In the genomic region with DNA sequence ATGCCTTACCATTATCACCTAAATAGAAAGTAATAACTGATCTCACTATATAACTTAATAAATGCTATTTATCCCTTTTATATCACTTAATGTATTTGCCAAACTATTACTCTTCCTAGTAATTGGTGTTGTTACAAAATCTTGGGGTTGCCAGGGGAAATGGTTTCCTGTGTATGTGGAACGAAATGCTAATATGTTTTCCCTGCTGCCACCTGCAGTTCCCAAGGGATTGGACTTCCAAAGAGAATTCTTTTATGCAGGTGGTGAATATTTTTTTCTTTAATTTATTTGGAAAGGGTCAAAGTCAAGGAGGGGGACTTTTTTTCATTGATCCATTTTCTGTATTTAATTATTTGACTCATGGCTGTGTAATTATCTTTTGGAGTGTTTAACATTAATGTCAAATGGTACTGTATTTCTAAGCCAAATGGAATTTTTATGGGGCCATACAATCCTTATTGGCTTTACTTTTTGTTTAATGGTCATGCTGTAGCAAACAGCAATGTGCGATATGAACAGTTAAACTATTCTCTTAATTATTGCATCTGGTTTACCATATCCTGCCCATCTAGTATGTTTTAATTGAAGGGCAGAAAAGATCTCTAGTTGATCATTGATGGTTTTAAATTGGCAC, we compare ENCODE assay signal across 2 cellular contexts.
TF ChIP-seq lines count a peak whose summit lies in the region.

No MANE protein-coding gene starts in this region.

TF ChIP-seq in GM23338, 12 proteins besides CTCF, POLR2A, EP300 and RAD21 (continues in another document):
- TF ChIP-seq POLR2AphosphoS5 (IDR thresholded peaks at IDR 0.05; ENCODE audit: low read depth) (no peak), EZH2phosphoT487 (IDR thresholded peaks at IDR 0.05; ENCODE audit: unreplicated experiment) (no peak), ZNF114 (CRISPR knock-in tag; IDR thresholded peaks at IDR 0.05) (no peak), EZH2 (IDR thresholded peaks at IDR 0.05; ENCODE audit: low read depth, unreplicated experiment) (no peak), JUNB (IDR thresholded peaks at IDR 0.05; ENCODE audit: unreplicated experiment) (no peak), STAT1 (IDR thresholded peaks at IDR 0.05; ENCODE audit: unreplicated experiment) (no peak), ZNF331 (CRISPR knock-in tag; IDR thresholded peaks at IDR 0.05; ENCODE audit: low read depth) (no peak)
- TF ChIP-seq, protein P1, sequence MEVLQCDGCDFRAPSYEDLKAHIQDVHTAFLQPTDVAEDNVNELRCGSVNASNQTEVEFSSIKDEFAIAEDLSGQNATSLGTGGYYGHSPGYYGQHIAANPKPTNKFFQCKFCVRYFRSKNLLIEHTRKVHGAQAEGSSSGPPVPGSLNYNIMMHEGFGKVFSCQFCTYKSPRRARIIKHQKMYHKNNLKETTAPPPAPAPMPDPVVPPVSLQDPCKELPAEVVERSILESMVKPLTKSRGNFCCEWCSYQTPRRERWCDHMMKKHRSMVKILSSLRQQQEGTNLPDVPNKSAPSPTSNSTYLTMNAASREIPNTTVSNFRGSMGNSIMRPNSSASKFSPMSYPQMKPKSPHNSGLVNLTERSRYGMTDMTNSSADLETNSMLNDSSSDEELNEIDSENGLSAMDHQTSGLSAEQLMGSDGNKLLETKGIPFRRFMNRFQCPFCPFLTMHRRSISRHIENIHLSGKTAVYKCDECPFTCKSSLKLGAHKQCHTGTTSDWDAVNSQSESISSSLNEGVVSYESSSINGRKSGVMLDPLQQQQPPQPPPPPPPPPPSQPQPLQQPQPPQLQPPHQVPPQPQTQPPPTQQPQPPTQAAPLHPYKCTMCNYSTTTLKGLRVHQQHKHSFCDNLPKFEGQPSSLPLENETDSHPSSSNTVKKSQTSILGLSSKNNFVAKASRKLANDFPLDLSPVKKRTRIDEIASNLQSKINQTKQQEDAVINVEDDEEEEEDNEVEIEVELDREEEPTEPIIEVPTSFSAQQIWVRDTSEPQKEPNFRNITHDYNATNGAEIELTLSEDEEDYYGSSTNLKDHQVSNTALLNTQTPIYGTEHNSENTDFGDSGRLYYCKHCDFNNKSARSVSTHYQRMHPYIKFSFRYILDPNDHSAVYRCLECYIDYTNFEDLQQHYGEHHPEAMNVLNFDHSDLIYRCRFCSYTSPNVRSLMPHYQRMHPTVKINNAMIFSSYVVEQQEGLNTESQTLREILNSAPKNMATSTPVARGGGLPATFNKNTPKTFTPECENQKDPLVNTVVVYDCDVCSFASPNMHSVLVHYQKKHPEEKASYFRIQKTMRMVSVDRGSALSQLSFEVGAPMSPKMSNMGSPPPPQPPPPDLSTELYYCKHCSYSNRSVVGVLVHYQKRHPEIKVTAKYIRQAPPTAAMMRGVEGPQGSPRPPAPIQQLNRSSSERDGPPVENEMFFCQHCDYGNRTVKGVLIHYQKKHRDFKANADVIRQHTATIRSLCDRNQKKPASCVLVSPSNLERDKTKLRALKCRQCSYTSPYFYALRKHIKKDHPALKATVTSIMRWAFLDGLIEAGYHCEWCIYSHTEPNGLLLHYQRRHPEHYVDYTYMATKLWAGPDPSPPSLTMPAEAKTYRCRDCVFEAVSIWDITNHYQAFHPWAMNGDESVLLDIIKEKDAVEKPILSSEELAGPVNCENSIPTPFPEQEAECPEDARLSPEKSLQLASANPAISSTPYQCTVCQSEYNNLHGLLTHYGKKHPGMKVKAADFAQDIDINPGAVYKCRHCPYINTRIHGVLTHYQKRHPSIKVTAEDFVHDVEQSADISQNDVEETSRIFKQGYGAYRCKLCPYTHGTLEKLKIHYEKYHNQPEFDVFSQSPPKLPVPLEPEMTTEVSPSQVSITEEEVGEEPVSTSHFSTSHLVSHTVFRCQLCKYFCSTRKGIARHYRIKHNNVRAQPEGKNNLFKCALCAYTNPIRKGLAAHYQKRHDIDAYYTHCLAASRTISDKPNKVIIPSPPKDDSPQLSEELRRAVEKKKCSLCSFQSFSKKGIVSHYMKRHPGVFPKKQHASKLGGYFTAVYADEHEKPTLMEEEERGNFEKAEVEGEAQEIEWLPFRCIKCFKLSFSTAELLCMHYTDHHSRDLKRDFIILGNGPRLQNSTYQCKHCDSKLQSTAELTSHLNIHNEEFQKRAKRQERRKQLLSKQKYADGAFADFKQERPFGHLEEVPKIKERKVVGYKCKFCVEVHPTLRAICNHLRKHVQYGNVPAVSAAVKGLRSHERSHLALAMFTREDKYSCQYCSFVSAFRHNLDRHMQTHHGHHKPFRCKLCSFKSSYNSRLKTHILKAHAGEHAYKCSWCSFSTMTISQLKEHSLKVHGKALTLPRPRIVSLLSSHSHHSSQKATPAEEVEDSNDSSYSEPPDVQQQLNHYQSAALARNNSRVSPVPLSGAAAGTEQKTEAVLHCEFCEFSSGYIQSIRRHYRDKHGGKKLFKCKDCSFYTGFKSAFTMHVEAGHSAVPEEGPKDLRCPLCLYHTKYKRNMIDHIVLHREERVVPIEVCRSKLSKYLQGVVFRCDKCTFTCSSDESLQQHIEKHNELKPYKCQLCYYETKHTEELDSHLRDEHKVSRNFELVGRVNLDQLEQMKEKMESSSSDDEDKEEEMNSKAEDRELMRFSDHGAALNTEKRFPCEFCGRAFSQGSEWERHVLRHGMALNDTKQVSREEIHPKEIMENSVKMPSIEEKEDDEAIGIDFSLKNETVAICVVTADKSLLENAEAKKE (CRISPR knock-in tag; IDR thresholded peaks at IDR 0.05): no peak
- TF ChIP-seq, protein P2, sequence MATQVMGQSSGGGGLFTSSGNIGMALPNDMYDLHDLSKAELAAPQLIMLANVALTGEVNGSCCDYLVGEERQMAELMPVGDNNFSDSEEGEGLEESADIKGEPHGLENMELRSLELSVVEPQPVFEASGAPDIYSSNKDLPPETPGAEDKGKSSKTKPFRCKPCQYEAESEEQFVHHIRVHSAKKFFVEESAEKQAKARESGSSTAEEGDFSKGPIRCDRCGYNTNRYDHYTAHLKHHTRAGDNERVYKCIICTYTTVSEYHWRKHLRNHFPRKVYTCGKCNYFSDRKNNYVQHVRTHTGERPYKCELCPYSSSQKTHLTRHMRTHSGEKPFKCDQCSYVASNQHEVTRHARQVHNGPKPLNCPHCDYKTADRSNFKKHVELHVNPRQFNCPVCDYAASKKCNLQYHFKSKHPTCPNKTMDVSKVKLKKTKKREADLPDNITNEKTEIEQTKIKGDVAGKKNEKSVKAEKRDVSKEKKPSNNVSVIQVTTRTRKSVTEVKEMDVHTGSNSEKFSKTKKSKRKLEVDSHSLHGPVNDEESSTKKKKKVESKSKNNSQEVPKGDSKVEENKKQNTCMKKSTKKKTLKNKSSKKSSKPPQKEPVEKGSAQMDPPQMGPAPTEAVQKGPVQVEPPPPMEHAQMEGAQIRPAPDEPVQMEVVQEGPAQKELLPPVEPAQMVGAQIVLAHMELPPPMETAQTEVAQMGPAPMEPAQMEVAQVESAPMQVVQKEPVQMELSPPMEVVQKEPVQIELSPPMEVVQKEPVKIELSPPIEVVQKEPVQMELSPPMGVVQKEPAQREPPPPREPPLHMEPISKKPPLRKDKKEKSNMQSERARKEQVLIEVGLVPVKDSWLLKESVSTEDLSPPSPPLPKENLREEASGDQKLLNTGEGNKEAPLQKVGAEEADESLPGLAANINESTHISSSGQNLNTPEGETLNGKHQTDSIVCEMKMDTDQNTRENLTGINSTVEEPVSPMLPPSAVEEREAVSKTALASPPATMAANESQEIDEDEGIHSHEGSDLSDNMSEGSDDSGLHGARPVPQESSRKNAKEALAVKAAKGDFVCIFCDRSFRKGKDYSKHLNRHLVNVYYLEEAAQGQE (IDR thresholded peaks at IDR 0.05; ENCODE audit: unreplicated experiment): no peak

TF ChIP-seq in endothelial cell of umbilical vein, 7 proteins besides CTCF, POLR2A, EP300 and RAD21:
- no peak for TF ChIP-seq JUN (IDR thresholded peaks at IDR 0.05; ENCODE audit: borderline replicate concordance, insufficient read depth, insufficient read length, low read depth)
- no peak for TF ChIP-seq POLR2AphosphoS5 (IDR thresholded peaks at IDR 0.05; ENCODE audit: insufficient read depth, low read depth, low read length)
- TF ChIP-seq EZH2 (IDR thresholded peaks at IDR 0.05; ENCODE audit: borderline replicate concordance, low read depth, low read length, severe bottlenecking): no peak
- TF ChIP-seq GATA2 (IDR thresholded peaks at IDR 0.05; ENCODE audit: insufficient read depth, insufficient read length, low read depth, low read length): no peak
- TF ChIP-seq FOS (IDR thresholded peaks at IDR 0.05; ENCODE audit: borderline replicate concordance, insufficient read depth, low read length): no peak
- TF ChIP-seq, protein P3, sequence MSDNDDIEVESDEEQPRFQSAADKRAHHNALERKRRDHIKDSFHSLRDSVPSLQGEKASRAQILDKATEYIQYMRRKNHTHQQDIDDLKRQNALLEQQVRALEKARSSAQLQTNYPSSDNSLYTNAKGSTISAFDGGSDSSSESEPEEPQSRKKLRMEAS (IDR thresholded peaks at IDR 0.05; ENCODE audit: insufficient read depth, insufficient read length): no peak
- TF ChIP-seq MYC (IDR thresholded peaks at IDR 0.05; ENCODE audit: low read depth, low read length): no peak
